ENCODE assay signal across 9 cellular contexts in the genomic region with DNA sequence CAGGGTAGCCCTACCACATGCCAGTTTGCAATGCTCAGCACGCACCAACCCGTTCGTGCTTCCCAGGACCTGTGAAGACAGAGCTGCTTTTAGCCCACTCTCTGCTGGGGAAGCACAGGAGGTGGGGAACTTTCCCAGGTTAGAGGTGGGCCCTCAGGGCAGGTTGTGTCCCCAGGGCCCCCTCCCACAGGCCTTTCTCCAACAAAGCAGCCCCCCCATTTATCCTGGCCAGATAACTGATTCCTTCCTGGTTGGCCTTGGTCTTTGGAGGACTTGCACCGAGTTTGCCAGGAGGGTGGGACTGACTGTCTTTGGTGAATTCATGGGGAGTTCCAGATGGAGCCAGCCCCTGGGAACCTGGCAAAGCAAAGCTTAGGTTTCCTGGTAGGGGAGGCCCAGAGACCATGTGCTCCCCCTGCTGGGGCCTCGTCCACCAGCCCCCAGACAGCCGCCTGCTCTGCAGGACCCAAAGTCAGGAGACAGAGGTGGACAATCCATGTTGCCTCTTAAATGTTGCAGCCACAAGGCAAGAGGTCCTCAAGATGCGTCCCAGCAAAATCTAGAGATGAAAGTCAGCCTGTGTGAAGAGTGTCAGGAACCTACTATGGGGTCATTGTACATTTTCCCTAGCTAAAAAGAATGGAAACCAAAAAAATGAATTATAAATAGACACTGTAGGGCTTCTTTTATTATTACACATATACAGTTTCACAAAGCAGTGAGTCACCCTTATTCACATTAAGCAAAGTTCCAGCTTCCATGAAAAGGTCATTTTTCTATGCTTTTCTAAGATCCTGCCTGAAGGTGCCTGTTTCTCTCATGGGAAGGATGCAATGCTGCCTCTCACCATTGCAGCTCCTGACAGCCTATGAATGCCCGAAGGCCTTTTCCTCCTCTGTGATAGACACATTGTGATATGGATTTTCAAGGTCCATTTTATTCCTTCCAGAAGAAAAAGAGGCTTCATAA.
A peak's percentile ranks its signal among the peaks of the same experiment; 100 is the strongest.
DNase-seq lines count a peak whose midpoint lies in the region; ATAC-seq, FAIRE-seq and TF ChIP-seq lines count a peak whose summit lies in the region.
"Had no signal": no experiment of that assay in that cellular context is flagged by ENCODE, and none has a peak within 500 bp of the region (broad histone marks: within the 10 kb centered on the region; RNA-seq: fewer than 3 reads in every experiment).

No MANE protein-coding gene starts in this region.

- TF ChIP-seq CTCF in GM06990 (IDR thresholded peaks at IDR 0.05; ENCODE audit: insufficient read depth, low read length, poor library complexity, severe bottlenecking), result peak; percentile 62
- TF ChIP-seq CTCF in LNCaP clone FGC (IDR thresholded peaks at IDR 0.05; ENCODE audit: control insufficient read depth, extremely low read depth, insufficient read depth), result 0 out of 2 replicates have a peak, but pooled peaks have one; percentile 20
- TF ChIP-seq CTCF in K562 (IDR thresholded peaks at IDR 0.05 in 2 of 3, conservative IDR thresholded peaks at IDR 0.05 in 1 of 3; ENCODE audit: insufficient read depth in 2 of 3, low read depth in 1 of 3, low read length in 3 of 3), result peak; percentile 39 to 49 (median 43)
- peak; percentile 38 for TF ChIP-seq CTCF in neural cell (IDR thresholded peaks at IDR 0.05; ENCODE audit: poor library complexity, severe bottlenecking)

- TF ChIP-seq RAD21 in K562 (CRISPR knock-in tag; conservative IDR thresholded peaks at IDR 0.05 in 1 of 2, IDR thresholded peaks at IDR 0.05 in 1 of 2) (peak in 1 of 2 experiments; percentile 52; a peak in 2 of 4 replicates), neural cell (conservative IDR thresholded peaks at IDR 0.05) (no peak)

- no peaks in the 10 kb centered on the region for H3K4me1 ChIP-seq in K562 (replicated peaks in 1 of 2; ENCODE audit: control insufficient read depth in 2 of 2, insufficient read depth in 2 of 2, low read length in 2 of 2)

- H3K9me3 ChIP-seq in K562 (replicated peaks; ENCODE audit: control insufficient read depth, insufficient read depth, low read depth, low read length) (no peaks in the 10 kb centered on the region), neural cell (ENCODE audit: low read length) (no peaks in the 10 kb centered on the region)

- no peaks in the 10 kb centered on the region; the same call in 1 of the 2 replicates for H3K27me3 ChIP-seq in GM06990 (replicated peaks; ENCODE audit: control insufficient read depth, insufficient read depth, low read length)
- peaks cover 0 to 22% of the 10 kb centered on the region in 2 experiments; a peak in 4 of 5 replicates for H3K27me3 ChIP-seq in K562 (ENCODE audit: control insufficient read depth in 2 of 2, insufficient read depth in 2 of 2, low read length in 2 of 2)
- no peaks in the 10 kb centered on the region for H3K27me3 ChIP-seq in neural cell (ENCODE audit: insufficient read depth, low read depth, low read length)

- POLR2A ChIA-PET in K562 (lab: Yijun Ruan, JAX), result interaction anchor here (0.5 kb wide), 1 partner anchor 606 kb away, joined by 4 read pairs; no protein-coding TSS in a partner anchor

- DNase-seq in GM06990 (ENCODE audit: extremely low read depth, insufficient read length) (no peak), LNCaP clone FGC (ENCODE audit: low read depth) (no peak), K562 (ENCODE audit: extremely low read depth in 1 of 4, low spot score in 3 of 4) (peak; percentile 25 to 49 (median 27)), A172 (ENCODE audit: low spot score) (no peak)
- no peak for DNase-seq in activated CD4-positive, alpha-beta T cell treated with anti-CD3 and anti-CD28 coated beads for 4 hours
- DNase-seq: SW 1271 had no signal

- no peaks in the 10 kb centered on the region for H3K9me1 ChIP-seq in K562 (ENCODE audit: control insufficient read depth, insufficient read depth, low read length)

- H3K79me2 ChIP-seq in K562 (ENCODE audit: control insufficient read depth, insufficient read depth, low read length) (no peaks in the 10 kb centered on the region), neural cell (replicated peaks; ENCODE audit: insufficient read depth, low read length) (no peaks in the 10 kb centered on the region)

- H3K9me2 ChIP-seq in neural cell (ENCODE audit: insufficient read depth, low read length), result no peaks in the 10 kb centered on the region

- CTCF ChIA-PET in K562 (lab: Yijun Ruan, JAX; ENCODE audit: low intra/inter-chr PET ratio), result no interaction called here

- intact Hi-C loops in K562 (cut with micrococcal nuclease), result no loop called here

- no peak for TF ChIP-seq POLR2A in K562 (conservative IDR thresholded peaks at IDR 0.05)

- H3K27ac ChIP-seq in K562 (ENCODE audit: extremely low read depth, low read depth, low read length) (no peak overlapping the region), neural cell (ENCODE audit: low read length) (no peak overlapping the region)

- in situ Hi-C loops in K562 (cut with MboI), result no loop called here

- WGBS in K562 (ENCODE audit: insufficient coverage, low coverage, missing lambda C conversion rate), result 2% methylated on average over 8 of the region's 8 CpGs

- no peak for TF ChIP-seq EP300 in K562 (IDR thresholded peaks at IDR 0.05; ENCODE audit: low read length)
- peak; percentile 23 for TF ChIP-seq EP300 in neural cell (conservative IDR thresholded peaks at IDR 0.05; ENCODE audit: poor library complexity, severe bottlenecking)

- H3K36me3 ChIP-seq in GM06990 (ENCODE audit: control insufficient read depth, insufficient read depth, low read length), result no peaks in the 10 kb centered on the region
- no peaks in the 10 kb centered on the region for H3K36me3 ChIP-seq in K562 (ENCODE audit: control insufficient read depth, insufficient read depth, low read length)
- no peaks in the 10 kb centered on the region for H3K36me3 ChIP-seq in neural cell (ENCODE audit: insufficient read depth, low read length)

- no peaks in the 10 kb centered on the region for H3F3A ChIP-seq in neural cell (ENCODE audit: insufficient read depth, low read length, poor library complexity, severe bottlenecking)

- H3K4me2 ChIP-seq in K562 (ENCODE audit: insufficient read depth, low read length) (no peak overlapping the region), neural cell (ENCODE audit: low read length) (no peak overlapping the region)

- no TSS peak for BruUV-seq in K562 (replicated peaks; lab: Mats Ljungman, UMichigan)

- FAIRE-seq in K562 (lab: Jason Lieb, UNC), result no peak
- FAIRE-seq: islet of Langerhans had no signal

- H2AFZ ChIP-seq in K562 (ENCODE audit: low read depth, low read length) (no peak overlapping the region), neural cell (ENCODE audit: low read depth, low read length) (no peak overlapping the region)

- no peak overlapping the region for H3K9ac ChIP-seq in K562 (ENCODE audit: insufficient read depth in 1 of 2, low read depth in 2 of 2, low read length in 2 of 2)
- H3K9ac ChIP-seq in neural cell (ENCODE audit: low read length), result no peak overlapping the region

- no peaks in the 10 kb centered on the region for H4K20me1 ChIP-seq in K562 (replicated peaks; ENCODE audit: control insufficient read depth, insufficient read depth, low read length)
- no peaks in the 10 kb centered on the region for H4K20me1 ChIP-seq in neural cell (ENCODE audit: insufficient read depth)

- ATAC-seq in K562, result peak; percentile 67
- no peak for ATAC-seq in HG02938 (IDR thresholded peaks at IDR 0.05; ENCODE audit: unreplicated experiment)

- H3K4me3 ChIP-seq in GM06990 (replicated peaks; ENCODE audit: low read depth, low read length) (no peak overlapping the region), LNCaP clone FGC (ENCODE audit: low read depth, low read length) (no peak overlapping the region), K562 (no peak overlapping the region), neural cell (ENCODE audit: low read length) (no peak overlapping the region)

TF ChIP-seq in K562, 482 proteins besides CTCF, POLR2A, EP300 and RAD21:
- TF ChIP-seq SMC3 (conservative IDR thresholded peaks at IDR 0.05; ENCODE audit: insufficient read depth, low read depth, low read length), result peak; percentile 27; the same call in 1 of the 2 replicates
- no peak for TF ChIP-seq KAT2B (IDR thresholded peaks at IDR 0.05; ENCODE audit: low read depth, low read length)
- no peak for TF ChIP-seq TBL1XR1 (IDR thresholded peaks at IDR 0.05; ENCODE audit: low read length in 2 of 2)
- no peak for TF ChIP-seq ZNF699 (CRISPR knock-in tag; IDR thresholded peaks at IDR 0.05; ENCODE audit: insufficient replicate concordance)
- no peak for TF ChIP-seq SRSF7 (optimal IDR thresholded peaks at IDR 0.05; ENCODE audit: low read depth, low read length)
TF ChIP-seq in K562: peak in this region for 1.

TF ChIP-seq in neural cell, 6 proteins besides CTCF, POLR2A, EP300 and RAD21:
- no peak for TF ChIP-seq MXI1 (conservative IDR thresholded peaks at IDR 0.05; ENCODE audit: poor library complexity, severe bottlenecking)
- no peak for TF ChIP-seq TAF1 (IDR thresholded peaks at IDR 0.05; ENCODE audit: low read depth)
- no peak for TF ChIP-seq EZH2 (IDR thresholded peaks at IDR 0.05; ENCODE audit: borderline replicate concordance, insufficient read depth, low read length, poor library complexity, severe bottlenecking)
- TF ChIP-seq SMC3 (conservative IDR thresholded peaks at IDR 0.05; ENCODE audit: poor library complexity), result no peak
- no peak for TF ChIP-seq REST (IDR thresholded peaks at IDR 0.05; ENCODE audit: borderline replicate concordance)
- TF ChIP-seq POLR2AphosphoS5 (IDR thresholded peaks at IDR 0.05), result no peak

Comparison
In these comparisons a context has a peak if more than half of its experiments do, and no peak if none do; other contexts are left out.
1. DNase-seq: peak in K562 (4 of 4); none in GM06990 (single experiment), LNCaP clone FGC (single experiment), activated CD4-positive, alpha-beta T cell treated with anti-CD3 and anti-CD28 coated beads for 4 hours (0 of 2) and A172 (single experiment).
2. Peak in every context shown above with its lines, with median percentiles within 50 percentile points of each other: CTCF ChIP-seq.